In genomic region chr12:9740109-9740750, GRCh38 we compare ENCODE assay signal across 10 cellular contexts. TPM values are rescaled to one million over a fixed set of nuclear protein-coding genes. Genes with fewer than 3 reads are reported as not detected.
DNase-seq lines count a peak whose midpoint lies in the region; ATAC-seq, FAIRE-seq and TF ChIP-seq lines count a peak whose summit lies in the region.
"Had no signal": no experiment of that assay in that cellular context is flagged by ENCODE, and none has a peak within 500 bp of the region (broad histone marks: within the 10 kb centered on the region; RNA-seq: fewer than 3 reads in every experiment).

No MANE protein-coding gene starts in this region.

- TF ChIP-seq CTCF in H9 (conservative IDR thresholded peaks at IDR 0.05) (no peak), body of pancreas (IDR thresholded peaks at IDR 0.05) (no peak)

- no peak overlapping the region for H2BK5ac ChIP-seq in H9 (ENCODE audit: insufficient read length, low read length)

- no peaks in the 10 kb centered on the region for H4K20me1 ChIP-seq in H9 (ENCODE audit: control insufficient read depth, insufficient read depth, insufficient read length)

- H3K4me1 Mint-ChIP-seq in H9 = peaks cover 4 to 6% of the 10 kb centered on the region in 2 experiments

- no peak overlapping the region for H3K9ac ChIP-seq in H9 (ENCODE audit: extremely low read depth, insufficient read length, low read length)
- peak overlapping the region; percentile 29 for H3K9ac ChIP-seq in mucosa of stomach (ENCODE audit: low read length)

- no peak overlapping the region for H4K8ac ChIP-seq in H9 (replicated peaks; ENCODE audit: insufficient read length, low read depth, low read length)

- no peak overlapping the region for H2BK120ac ChIP-seq in H9 (ENCODE audit: low read depth, low read length, poor library complexity, severe bottlenecking)

- no peaks in the 10 kb centered on the region; a peak in 1 of 7 replicates for H3K36me3 Mint-ChIP-seq in H9 (ENCODE audit: insufficient read depth in 1 of 3, low read depth in 3 of 3)

- H3K23ac ChIP-seq in H9 (ENCODE audit: insufficient read length, low read depth, low read length) = no peak overlapping the region

- no peak overlapping the region for H3K4me2 ChIP-seq in H9 (ENCODE audit: insufficient read depth, insufficient read length, low read length)

- H3K23me2 ChIP-seq in H9 (ENCODE audit: insufficient read length, low read depth, low read length, poor library complexity, severe bottlenecking) = no peaks in the 10 kb centered on the region

- H3K4ac ChIP-seq in H9 (ENCODE audit: low read depth, low read length) = no peak overlapping the region

- H3K4me1 ChIP-seq in H9 (ENCODE audit: insufficient read depth, low read length) (no peaks in the 10 kb centered on the region), body of pancreas (peaks cover 15% of the 10 kb centered on the region), mucosa of stomach (ENCODE audit: control insufficient read depth, insufficient read depth, low read length) (peaks cover 9% of the 10 kb centered on the region)

- H3K56ac ChIP-seq in H9 (ENCODE audit: insufficient read length, low read depth, low read length) = no peak overlapping the region

- H3K27ac Mint-ChIP-seq in H9 = no peak overlapping the region
- H3K27ac Mint-ChIP-seq: nephron progenitor cell had no signal

- no peak overlapping the region for H3K4me3 Mint-ChIP-seq in H9
- H3K4me3 Mint-ChIP-seq: nephron progenitor cell had no signal

- H3K36me3 ChIP-seq in body of pancreas (replicated peaks in 1 of 2; ENCODE audit: insufficient read depth in 1 of 2, low read depth in 2 of 2) (no peaks in the 10 kb centered on the region), mucosa of stomach (ENCODE audit: control insufficient read depth, insufficient read depth, low read length) (no peaks in the 10 kb centered on the region)

- no peak overlapping the region for H4K5ac ChIP-seq in H9 (ENCODE audit: insufficient read length, low read depth, low read length)

- H3K27me3 ChIP-seq in H9 (ENCODE audit: insufficient read depth, low read length) (no peaks in the 10 kb centered on the region), body of pancreas (no peaks in the 10 kb centered on the region), mucosa of stomach (ENCODE audit: control insufficient read depth, insufficient read depth, low read length) (no peaks in the 10 kb centered on the region)

- H2BK12ac ChIP-seq in H9 (ENCODE audit: insufficient read length, low read depth, low read length) = no peak overlapping the region

- no peak overlapping the region for H4K91ac ChIP-seq in H9 (ENCODE audit: insufficient read length, low read depth, low read length)

- TF ChIP-seq POLR2A in body of pancreas (IDR thresholded peaks at IDR 0.05) = no peak

- no peaks in the 10 kb centered on the region; a peak in 1 of 5 replicates for H3K9me3 Mint-ChIP-seq in H9

- no peak for FAIRE-seq in RCC 7860 (lab: Jason Lieb, UNC)

- H3K9me3 ChIP-seq in H9 (ENCODE audit: control insufficient read depth, low read depth, low read length) (no peaks in the 10 kb centered on the region), body of pancreas (no peaks in the 10 kb centered on the region), mucosa of stomach (ENCODE audit: control insufficient read depth, low read length) (no peaks in the 10 kb centered on the region)

- H3K79me1 ChIP-seq in H9 (ENCODE audit: insufficient read depth, low read depth, low read length, poor library complexity, severe bottlenecking) = no peaks in the 10 kb centered on the region

- H3T11ph ChIP-seq in H9 (ENCODE audit: low read length) = no peak overlapping the region

- H3K79me2 ChIP-seq in H9 (ENCODE audit: insufficient read depth, low read length) = no peaks in the 10 kb centered on the region

- peak overlapping the region; percentile 29 for H2AFZ ChIP-seq in H9 (ENCODE audit: low read length)

- H3K27ac ChIP-seq in H9 (ENCODE audit: insufficient read length, low read depth, low read length) (no peak overlapping the region), body of pancreas (peak overlapping the region in 3 of 4 donors; percentile 16 to 70 (median 66))

- no peak overlapping the region for H2BK15ac ChIP-seq in H9 (ENCODE audit: low read depth, low read length)

- H3K4me3 ChIP-seq in body of pancreas (no peak overlapping the region), mucosa of stomach (ENCODE audit: low read length) (peak overlapping the region; percentile 22)

- DNase-seq in Ammon's horn (ENCODE audit: low spot score) (peak; percentile 40), H9 (no peak), body of pancreas (no peak), RCC 7860 (ENCODE audit: low spot score) (no peak), SKM-1 (lab: John Stamatoyannopoulos, UW; ENCODE audit: unreplicated experiment) (no peak), COLO829 (ENCODE audit: low spot score) (no peak)
- DNase-seq: activated CD4-positive, CD25-positive, alpha-beta regulatory T cell treated with anti-CD3 and anti-CD28 coated beads, Interleukin-2, amount 50 U/mL, for 72 hours; nephron progenitor cell had no signal

- intact Hi-C loops in body of pancreas (cut with DNase I) = loop anchor here (10.0 kb wide), 1 partner anchor 185 kb away; no protein-coding TSS in a partner anchor

- H3K14ac ChIP-seq in H9 (ENCODE audit: insufficient read depth, low read length) = no peak overlapping the region

- no CpG with 5 or more reads among the region's 7 CpGs for WGBS in H9 (ENCODE audit: extremely low coverage, insufficient read length, low lambda C conversion rate)
- 42 to 74% methylated on average over 7 of the region's 7 CpGs for WGBS in body of pancreas, 2 donors

- ATAC-seq in body of pancreas (peak; percentile 61), GM21619 (IDR thresholded peaks at IDR 0.05; ENCODE audit: unreplicated experiment) (no peak)

- H2AK5ac ChIP-seq in H9 (ENCODE audit: insufficient read length, low read length) = no peak overlapping the region

- H2BK20ac ChIP-seq in H9 (ENCODE audit: low read depth, low read length, poor library complexity, severe bottlenecking) = no peak overlapping the region

- no peak overlapping the region for H3K18ac ChIP-seq in H9 (ENCODE audit: insufficient read length, low read depth, low read length)

- H3K27me3 Mint-ChIP-seq in H9 (ENCODE audit: low read depth) = no peaks in the 10 kb centered on the region

RNA-seq across cellular contexts. Expression of gene CLECL1, which starts 7.3 kb away (rescaled TPM):
- total RNA-seq in H9 (2021) (not detected in 2 replicates), body of pancreas (not detected)

RNA-seq across cellular contexts. Expression of gene CD69, which starts 20.5 kb away (rescaled TPM):
- total RNA-seq in H9 (2021) (not detected in 2 replicates), body of pancreas (1 to 10 TPM; 3.1 to 4.0 TPM)
